ENCODE assay signal across 8 cellular contexts in the genomic region with DNA sequence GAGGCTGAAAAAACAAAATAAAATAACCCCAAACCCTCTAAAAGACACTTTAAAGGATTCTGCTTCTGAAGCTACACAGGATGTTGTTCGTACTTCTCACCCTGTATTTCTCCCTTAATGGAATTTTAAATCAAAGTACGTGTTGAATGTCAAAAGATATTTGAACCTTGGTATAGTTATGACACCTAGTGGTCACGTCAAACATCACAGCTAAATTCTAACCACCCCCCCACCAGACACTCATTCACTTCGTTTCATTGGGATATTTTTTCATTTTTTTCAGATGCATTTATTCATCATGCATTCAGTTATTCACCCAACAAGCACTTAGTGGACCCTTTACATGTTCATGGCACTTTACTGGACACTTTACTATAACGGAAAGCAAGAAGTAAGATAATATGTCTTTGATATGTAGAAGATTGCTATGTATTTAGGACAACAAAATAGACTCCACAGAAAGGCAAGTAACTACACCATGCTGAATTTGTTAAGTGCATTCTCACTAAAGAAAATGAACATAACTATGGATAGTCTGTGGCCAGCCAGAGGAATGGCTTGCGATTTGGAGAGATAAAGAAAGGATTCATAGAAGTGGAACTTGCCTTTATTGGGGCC.
DNase-seq lines count a peak whose midpoint lies in the region; FAIRE-seq and TF ChIP-seq lines count a peak whose summit lies in the region.

No MANE protein-coding gene starts in this region.

- peak; percentile 97 for FAIRE-seq in GM12891 (lab: Jason Lieb, UNC)

- no peak overlapping the region for H3K4me3 ChIP-seq in effector memory CD4-positive, alpha-beta T cell (ENCODE audit: insufficient read depth, low read depth, low read length, poor library complexity, severe bottlenecking)

- H3K9me3 ChIP-seq in effector memory CD4-positive, alpha-beta T cell (ENCODE audit: control insufficient read depth, low read length) = no peaks in the 10 kb centered on the region

- H3K4me1 ChIP-seq in effector memory CD4-positive, alpha-beta T cell (ENCODE audit: control insufficient read depth, insufficient read depth, low read length, poor library complexity, severe bottlenecking) = peaks cover 5% of the 10 kb centered on the region

- no peak for TF ChIP-seq POLR2A in GM12891 (IDR thresholded peaks at IDR 0.05; ENCODE audit: low read depth, low read length)

- peak; percentile 54 for TF ChIP-seq CTCF in AG09319 (IDR thresholded peaks at IDR 0.05; ENCODE audit: low read depth, low read length)

- DNase-seq in AG09319 (ENCODE audit: extremely low read depth, low read depth) (no peak), GM12891 (ENCODE audit: insufficient read length, low spot score) (no peak), HT-29 (ENCODE audit: low spot score) (peak; percentile 66), T follicular helper cell (ENCODE audit: low read depth) (peak; percentile 12), mucosa of gallbladder (ENCODE audit: low spot score) (peak; percentile 20), cortex of kidney (lab: John Stamatoyannopoulos, UW) (no peak)
- no peak for DNase-seq in effector memory CD4-positive, alpha-beta T cell
- DNase-seq in activated CD4-positive, CD25-positive, alpha-beta regulatory T cell (lab: John Stamatoyannopoulos, UW) = no peak

- H3K27me3 ChIP-seq in effector memory CD4-positive, alpha-beta T cell (replicated peaks; ENCODE audit: control insufficient read depth, insufficient read depth, low read length, poor library complexity, severe bottlenecking) = no peaks in the 10 kb centered on the region

- H3K27ac ChIP-seq in effector memory CD4-positive, alpha-beta T cell (ENCODE audit: insufficient read depth, low read length, poor library complexity, severe bottlenecking) = peak overlapping the region; percentile 42

- H3K36me3 ChIP-seq in effector memory CD4-positive, alpha-beta T cell (ENCODE audit: control insufficient read depth, insufficient read depth, low read length) = no peaks in the 10 kb centered on the region

TF ChIP-seq in GM12891, 5 proteins besides CTCF, POLR2A, EP300 and RAD21:
- no peak for TF ChIP-seq PAX5 (IDR thresholded peaks at IDR 0.05; ENCODE audit: insufficient read depth, low read length, severe bottlenecking)
- TF ChIP-seq POLR2AphosphoS5 (IDR thresholded peaks at IDR 0.05; ENCODE audit: low read depth, low read length) = no peak
- no peak for TF ChIP-seq SPI1 (IDR thresholded peaks at IDR 0.05; ENCODE audit: low read depth, low read length)
- no peak for TF ChIP-seq TAF1 (IDR thresholded peaks at IDR 0.05; ENCODE audit: low read depth, low read length)
- TF ChIP-seq POU2F2 (IDR thresholded peaks at IDR 0.05; ENCODE audit: low read depth, low read length) = no peak

Comparison
In these comparisons a context has a peak if more than half of its experiments do, and no peak if none do; other contexts are left out.
1. DNase-seq: peak in HT-29 (single experiment), T follicular helper cell (single experiment) and mucosa of gallbladder (single experiment); none in AG09319 (single experiment), GM12891 (single experiment), effector memory CD4-positive, alpha-beta T cell (0 of 3), cortex of kidney (single experiment) and activated CD4-positive, CD25-positive, alpha-beta regulatory T cell (0 of 4).